Comparison of ENCODE assay signal across 15 cellular contexts in the genomic region with DNA sequence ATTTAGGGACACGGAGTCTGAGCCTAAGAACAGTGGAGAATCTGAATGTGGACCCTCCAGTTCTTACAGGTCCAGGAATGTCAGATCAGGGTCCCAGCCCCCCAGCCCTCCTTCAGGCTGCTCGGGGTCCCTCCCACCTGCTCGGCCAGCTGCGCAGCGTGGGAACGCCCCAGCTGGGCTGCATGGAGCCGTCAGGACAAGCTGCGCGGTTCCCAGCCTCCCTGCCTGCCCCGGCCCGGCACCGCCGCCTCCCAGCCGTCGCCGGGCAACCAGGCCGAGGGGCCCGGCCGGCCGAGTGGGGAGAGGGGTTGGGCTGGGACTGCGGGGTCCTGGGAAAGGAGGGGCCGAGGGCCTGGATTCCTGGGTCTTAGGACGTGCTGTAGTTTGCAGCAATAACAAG. TPM values are rescaled to one million over a fixed set of nuclear protein-coding genes. Genes with fewer than 3 reads are reported as not detected.
A peak's percentile ranks its signal among the peaks of the same experiment; 100 is the strongest.
DNase-seq lines count a peak whose midpoint lies in the region; ATAC-seq and TF ChIP-seq lines count a peak whose summit lies in the region.
"Had no signal": no experiment of that assay in that cellular context is flagged by ENCODE, and none has a peak within 500 bp of the region (broad histone marks: within the 10 kb centered on the region; RNA-seq: fewer than 3 reads in every experiment).

No MANE protein-coding gene starts in this region.

- H3K9me3 ChIP-seq in cardiac muscle cell (ENCODE audit: low read depth) (no peaks in the 10 kb centered on the region), SK-N-MC (ENCODE audit: low read depth, low read length) (no peaks in the 10 kb centered on the region), iPS-15b (ENCODE audit: control insufficient read depth, insufficient read depth, low read length) (no peaks in the 10 kb centered on the region)

- H3K36me3 ChIP-seq in cardiac muscle cell (no peaks in the 10 kb centered on the region), SK-N-MC (ENCODE audit: insufficient read depth, low read length) (no peaks in the 10 kb centered on the region), iPS-15b (ENCODE audit: control insufficient read depth, insufficient read depth, low read length) (no peaks in the 10 kb centered on the region)
- H3K36me3 ChIP-seq: tibial nerve had no signal

- H3K36me3 Mint-ChIP-seq in stimulated activated naive B cell treated with anti-CD40 and anti-IgM and Interleukin-4, amounts not matched to agents 10 μg/mL and 1 μg/mL and 100 μg/mL, for 72 hours = peaks cover 0 to 3% of the 10 kb centered on the region in 2 donors

- no peak for TF ChIP-seq CTCF in cardiac muscle cell (IDR thresholded peaks at IDR 0.05; ENCODE audit: low read depth, low read length)

- H3K27me3 Mint-ChIP-seq in stimulated activated naive B cell treated with anti-CD40 and anti-IgM and Interleukin-4, amounts not matched to agents 10 μg/mL and 1 μg/mL and 100 μg/mL, for 72 hours = peaks cover 80 to 89% of the 10 kb centered on the region in 2 donors

- peaks cover 14 to 16% of the 10 kb centered on the region in 2 donors for H3K4me1 Mint-ChIP-seq in stimulated activated naive B cell treated with anti-CD40 and anti-IgM and Interleukin-4, amounts not matched to agents 10 μg/mL and 1 μg/mL and 100 μg/mL, for 72 hours

- DNase-seq in cardiac muscle cell (ENCODE audit: low read depth in 1 of 2, low spot score in 1 of 2) (peak in 1 of 2 donors; percentile 68), left cardiac atrium (no peak), SK-N-MC (ENCODE audit: low read depth, low spot score) (no peak), NCI-H774 (lab: John Stamatoyannopoulos, UW) (no peak), NCI-H345 (lab: John Stamatoyannopoulos, UW) (no peak), NCI-H1930 (lab: John Stamatoyannopoulos, UW) (no peak)
- no peak for DNase-seq in stimulated activated naive B cell treated with anti-CD40 and anti-IgM and Interleukin-4, amounts not matched to agents 10 μg/mL and 1 μg/mL and 100 μg/mL, for 72 hours
- DNase-seq: CD4-positive, alpha-beta T cell; NCI-H510A treated with DMSO at 0.1 percent for 48 hours had no signal

- no peak overlapping the region for H3K9ac ChIP-seq in SK-N-MC (ENCODE audit: insufficient read length)
- no peak overlapping the region for H3K9ac ChIP-seq in iPS-15b (ENCODE audit: low read depth, low read length)

- ATAC-seq in left cardiac atrium = no peak
- ATAC-seq in stimulated activated naive B cell treated with anti-CD40 and anti-IgM and Interleukin-4, amounts not matched to agents 10 μg/mL and 1 μg/mL and 100 μg/mL, for 72 hours (replicated peaks) = no peak

- H3K4me1 ChIP-seq in cardiac muscle cell (ENCODE audit: low read depth) = peaks cover 14% of the 10 kb centered on the region
- peaks cover 2% of the 10 kb centered on the region for H3K4me1 ChIP-seq in iPS-15b (ENCODE audit: control insufficient read depth, insufficient read depth, low read length)

- H3K27me3 ChIP-seq in cardiac muscle cell = peaks cover 41% of the 10 kb centered on the region
- peaks cover 67% of the 10 kb centered on the region for H3K27me3 ChIP-seq in iPS-15b (ENCODE audit: control insufficient read depth, insufficient read depth, low read length)

- intact Hi-C loops in left cardiac atrium (cut with DNase I) = no loop called here

- no peaks in the 10 kb centered on the region for H3K9me3 Mint-ChIP-seq in stimulated activated naive B cell treated with anti-CD40 and anti-IgM and Interleukin-4, amounts not matched to agents 10 μg/mL and 1 μg/mL and 100 μg/mL, for 72 hours
- H3K9me3 Mint-ChIP-seq: activated naive CD4-positive, alpha-beta T cell treated with anti-CD3 and anti-CD28 coated beads, Interleukin-2, amount 50 U/mL, for 72 hours; CD4-positive, alpha-beta T cell had no signal

- H3K4me3 ChIP-seq in cardiac muscle cell = peak overlapping the region; percentile 60
- peak overlapping the region; percentile 78 for H3K4me3 ChIP-seq in SK-N-MC
- H3K4me3 ChIP-seq in iPS-15b (ENCODE audit: low read depth, low read length) = peak overlapping the region; percentile 83

- no peak overlapping the region for H3K27ac ChIP-seq in cardiac muscle cell
- H3K27ac ChIP-seq in SK-N-MC = no peak overlapping the region
- H3K27ac ChIP-seq: tibial nerve had no signal

- H3K4me3 Mint-ChIP-seq in stimulated activated naive B cell treated with anti-CD40 and anti-IgM and Interleukin-4, amounts not matched to agents 10 μg/mL and 1 μg/mL and 100 μg/mL, for 72 hours = peak overlapping the region; percentile 18 to 74

- H3K27ac Mint-ChIP-seq in stimulated activated naive B cell treated with anti-CD40 and anti-IgM and Interleukin-4, amounts not matched to agents 10 μg/mL and 1 μg/mL and 100 μg/mL, for 72 hours = no peak overlapping the region
- H3K27ac Mint-ChIP-seq: activated naive CD4-positive, alpha-beta T cell treated with anti-CD3 and anti-CD28 coated beads, Interleukin-2, amount 50 U/mL, for 72 hours; CD4-positive, alpha-beta T cell had no signal

RNA-seq across cellular contexts. Expression of gene KIRREL2, which starts 0.7 kb away (rescaled TPM):
- total RNA-seq in cardiac muscle cell = 3.5 and 4.2 TPM in 2 replicates
- 3.2 and 3.7 TPM in 2 replicates for polyA plus RNA-seq in cardiac muscle cell
- total RNA-seq in left cardiac atrium = under 1 TPM in 1 of 2 donors, not detected in 1; 0.06 TPM
- total RNA-seq: HT1080, mesenteric fat pad had no signal

RNA-seq across cellular contexts. Expression of gene NPHS1, which starts 3.7 kb away (rescaled TPM):
- total RNA-seq in cardiac muscle cell (1.1 and 1.3 TPM in 2 replicates), left cardiac atrium (not detected)
- 0.37 TPM in 1 of 2 replicates, not detected in the other for polyA plus RNA-seq in cardiac muscle cell
- total RNA-seq: CD4-positive, alpha-beta T cell; HT1080; mesenteric fat pad; tibial nerve had no signal
- polyA plus RNA-seq: esophagus had no signal

RNA-seq across cellular contexts. Expression of gene APLP1, which starts 12.4 kb away (rescaled TPM):
- 126 and 134 TPM in 2 replicates for total RNA-seq in cardiac muscle cell
- 117 and 157 TPM in 2 replicates for polyA plus RNA-seq in cardiac muscle cell
- 10 to 100 TPM; 11.3 to 17.0 TPM for total RNA-seq in left cardiac atrium
- total RNA-seq: CD4-positive, alpha-beta T cell had no signal

RNA-seq across cellular contexts. Expression of gene PRODH2, which starts 43.4 kb away (rescaled TPM):
- total RNA-seq in cardiac muscle cell (0.09 TPM in 1 of 2 replicates, not detected in the other), left cardiac atrium (not detected)
- polyA plus RNA-seq in cardiac muscle cell = not detected in 2 replicates
- total RNA-seq: activated naive CD4-positive, alpha-beta T cell treated with anti-CD3 and anti-CD28 coated beads, Interleukin-2, amount 50 U/mL, for 72 hours; CD4-positive, alpha-beta T cell; HT1080; mesenteric fat pad; tibial nerve had no signal
- polyA plus RNA-seq: esophagus had no signal

RNA-seq across cellular contexts. Expression of gene NFKBID, which starts 44.3 kb away (rescaled TPM):
- 3.7 and 5.1 TPM in 2 replicates for total RNA-seq in cardiac muscle cell
- polyA plus RNA-seq in cardiac muscle cell = 6.4 and 8.5 TPM in 2 replicates
- total RNA-seq in left cardiac atrium = 1 to 10 TPM; 3.9 to 5.4 TPM
